Comparison of ENCODE assay signal across 14 cellular contexts in the genomic region with DNA sequence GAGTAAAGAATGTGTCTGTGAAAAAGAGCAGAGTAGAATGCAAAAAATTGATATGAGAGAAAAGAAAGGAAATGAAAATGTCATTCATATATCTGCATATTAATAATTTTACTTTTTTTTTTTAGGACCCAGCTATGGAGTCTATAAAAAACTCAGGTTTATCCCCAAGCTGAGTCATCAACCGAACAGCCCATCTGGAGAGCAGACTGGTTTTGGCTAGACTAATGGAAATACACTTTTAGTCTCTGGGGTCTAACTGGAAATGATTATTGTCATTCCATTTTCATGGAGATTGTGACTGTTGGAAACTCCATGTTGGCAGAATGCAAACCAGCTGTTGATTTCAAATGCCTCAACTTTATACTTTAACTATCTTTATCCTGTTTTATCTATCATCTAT. TPM values are rescaled to one million over a fixed set of nuclear protein-coding genes. Genes with fewer than 3 reads are reported as not detected.
A peak's percentile ranks its signal among the peaks of the same experiment; 100 is the strongest.
DNase-seq lines count a peak whose midpoint lies in the region; ATAC-seq and TF ChIP-seq lines count a peak whose summit lies in the region.
"Had no signal": no experiment of that assay in that cellular context is flagged by ENCODE, and none has a peak within 500 bp of the region (broad histone marks: within the 10 kb centered on the region; RNA-seq: fewer than 3 reads in every experiment).

No MANE protein-coding gene starts in this region.

- H3K18ac ChIP-seq in mesenchymal stem cell (ENCODE audit: low read depth in 1 of 2, low read length in 2 of 2), result no peak overlapping the region

- peaks cover 2% of the 10 kb centered on the region for H3K4me1 ChIP-seq in mesenchymal stem cell (ENCODE audit: control insufficient read depth, insufficient read depth, low read depth, low read length)
- H3K4me1 ChIP-seq: psoas muscle had no signal

- H2BK12ac ChIP-seq in mesenchymal stem cell (ENCODE audit: low read length in 2 of 2), result no peak overlapping the region

- TF ChIP-seq CTCF in Calu3 (IDR thresholded peaks at IDR 0.05; ENCODE audit: unreplicated experiment), result no peak
- TF ChIP-seq CTCF in astrocyte of the cerebellum (IDR thresholded peaks at IDR 0.05; ENCODE audit: low read depth, low read length, missing control alignments), result no peak

- no peak overlapping the region for H2BK120ac ChIP-seq in mesenchymal stem cell (ENCODE audit: low read depth, low read length)

- WGBS in mesenchymal stem cell, result no CpG with 5 or more reads among the region's 1 CpG

- H3K14ac ChIP-seq in mesenchymal stem cell (ENCODE audit: low read length in 2 of 2), result no peak overlapping the region

- CTCF ChIA-PET in Calu3 (lab: Charles Lee), result interaction anchor here (0.7 to 1.9 kb wide), 4 partner anchors 43 to 142 kb away, joined by 3 to 6 read pairs (median 3); no protein-coding TSS in a partner anchor

- no peak overlapping the region for H2AK5ac ChIP-seq in mesenchymal stem cell (ENCODE audit: low read length, severe bottlenecking)

- BruUV-seq in Calu3 (replicated peaks; lab: Mats Ljungman, UMichigan), result no TSS peak

- no peak overlapping the region for H4K8ac ChIP-seq in mesenchymal stem cell (ENCODE audit: low read length)

- no peak overlapping the region for H3K4me3 ChIP-seq in astrocyte of the cerebellum (ENCODE audit: low read depth, low read length)
- no peak overlapping the region for H3K4me3 ChIP-seq in mesenchymal stem cell (ENCODE audit: insufficient read depth in 1 of 2, low read depth in 1 of 2, low read length in 2 of 2)
- H3K4me3 ChIP-seq: psoas muscle had no signal

- no peak for ATAC-seq in GM18861 (IDR thresholded peaks at IDR 0.05; ENCODE audit: unreplicated experiment)
- ATAC-seq: psoas muscle, T-cell had no signal

- peak overlapping the region; percentile 18 for H3K9ac ChIP-seq in mesenchymal stem cell (ENCODE audit: low read length)

- peaks cover 39% of the 10 kb centered on the region for H3K4me1 Mint-ChIP-seq in Calu3 (ENCODE audit: low read depth, unreplicated experiment)

- H3K23ac ChIP-seq in mesenchymal stem cell (ENCODE audit: low read length in 2 of 2), result no peak overlapping the region

- no peaks in the 10 kb centered on the region for H3K36me3 ChIP-seq in mesenchymal stem cell (ENCODE audit: control insufficient read depth in 1 of 2, insufficient read depth in 2 of 2, low read depth in 1 of 2, low read length in 2 of 2)

- in situ Hi-C loops in astrocyte of the cerebellum (cut with HindIII; ENCODE audit: low sequenced_read_pairs), result loop anchor here (5.0 kb wide), 1 partner anchor 78 kb away; no protein-coding TSS in a partner anchor

- H3K79me1 ChIP-seq in mesenchymal stem cell (replicated peaks; ENCODE audit: low read length, poor library complexity, severe bottlenecking), result no peaks in the 10 kb centered on the region

- H3K27me3 Mint-ChIP-seq in Calu3 (ENCODE audit: unreplicated experiment), result no peaks in the 10 kb centered on the region
- H3K27me3 Mint-ChIP-seq: dendritic cell treated with granulocyte-macrophage colony-stimulating factor and Interleukin-4, amounts not matched to agents 40 ng/mL and 50 ng/mL, for 4 days had no signal

- intact Hi-C loops in Calu3 (cut with micrococcal nuclease; ENCODE audit: unreplicated experiment), result loop anchor here (1.0 to 5.0 kb wide), 4 partner anchors 103 to 323 kb away; no protein-coding TSS in a partner anchor

- H3K36me3 Mint-ChIP-seq in Calu3 (ENCODE audit: insufficient read depth, unreplicated experiment), result peaks cover 6% of the 10 kb centered on the region
- H3K36me3 Mint-ChIP-seq: T-cell had no signal

- no peak overlapping the region for H3K4me3 Mint-ChIP-seq in Calu3 (ENCODE audit: low read depth, unreplicated experiment)
- H3K4me3 Mint-ChIP-seq: dendritic cell treated with granulocyte-macrophage colony-stimulating factor and Interleukin-4, amounts not matched to agents 40 ng/mL and 50 ng/mL, for 4 days; T-cell had no signal

- H3K27me3 ChIP-seq in mesenchymal stem cell (ENCODE audit: control insufficient read depth in 1 of 2, insufficient read depth in 1 of 2, low read length in 2 of 2), result no peaks in the 10 kb centered on the region

- H3K4ac ChIP-seq in mesenchymal stem cell (ENCODE audit: low read depth in 1 of 2, low read length in 2 of 2), result no peak overlapping the region

- DNase-seq in Calu3, result no peak
- peak; percentile 86 for DNase-seq in LHCN-M2 (ENCODE audit: low read depth)
- peak; percentile 40 for DNase-seq in astrocyte of the cerebellum (ENCODE audit: low read depth)
- no peak for DNase-seq in mesenchymal stem cell
- DNase-seq in activated gamma-delta T cell treated with Interleukin-2 at 50 U/mL for 16 hours, result no peak
- DNase-seq in RPMI8226, result no peak
- DNase-seq in effector CD4-positive, alpha-beta T cell, result no peak
- DNase-seq: activated CD4-positive, alpha-beta T cell treated with anti-CD3 and anti-CD28 coated beads, Interleukin-2, amount 50 U/mL, for 4 hours; NCI-H1105; NCI-H748 treated with DMSO at 0.1 percent for 48 hours; psoas muscle; T-cell had no signal

- no peaks in the 10 kb centered on the region for H3K9me3 ChIP-seq in mesenchymal stem cell (ENCODE audit: control insufficient read depth, low read length)
- H3K9me3 ChIP-seq: psoas muscle had no signal

- H2BK15ac ChIP-seq in mesenchymal stem cell (ENCODE audit: low read depth, poor library complexity, severe bottlenecking), result no peak overlapping the region

- no peaks in the 10 kb centered on the region for H3K9me3 Mint-ChIP-seq in Calu3 (ENCODE audit: low read depth, unreplicated experiment)
- H3K9me3 Mint-ChIP-seq: dendritic cell treated with granulocyte-macrophage colony-stimulating factor and Interleukin-4, amounts not matched to agents 40 ng/mL and 50 ng/mL, for 4 days; T-cell had no signal

- H3K4me2 ChIP-seq in mesenchymal stem cell (ENCODE audit: low read length, poor library complexity, severe bottlenecking), result no peak overlapping the region

- no peak overlapping the region for H4K91ac ChIP-seq in mesenchymal stem cell (ENCODE audit: low read length)

- peak overlapping the region; percentile 33 for H3K27ac Mint-ChIP-seq in Calu3 (ENCODE audit: unreplicated experiment)
- H3K27ac Mint-ChIP-seq: dendritic cell treated with granulocyte-macrophage colony-stimulating factor and Interleukin-4, amounts not matched to agents 40 ng/mL and 50 ng/mL, for 4 days; T-cell had no signal

- H3K27ac ChIP-seq in mesenchymal stem cell (ENCODE audit: low read length, poor library complexity, severe bottlenecking), result no peak overlapping the region
- H3K27ac ChIP-seq: psoas muscle had no signal

- no peak overlapping the region for H2AFZ ChIP-seq in mesenchymal stem cell (ENCODE audit: low read depth, low read length)

- H2BK5ac ChIP-seq in mesenchymal stem cell (ENCODE audit: low read depth, low read length, poor library complexity, severe bottlenecking), result no peak overlapping the region

RNA-seq across cellular contexts. Expression of gene ANXA1, which starts 28.7 kb away (rescaled TPM):
- total RNA-seq in Calu3 (2022), result 458 and 526 TPM in 2 replicates
- 438 and 444 TPM in 2 replicates for total RNA-seq in LHCN-M2 (2014; rRNA removed)
- polyA plus RNA-seq in LHCN-M2 (2012), result 279 TPM
- 429 TPM for polyA plus RNA-seq in mesenchymal stem cell (2013, experiment 1 of 2)
- 429 TPM for polyA plus RNA-seq in mesenchymal stem cell (2013, experiment 2 of 2)

Comparison
In these comparisons a context has a peak if more than half of its experiments do, and no peak if none do; other contexts are left out.
1. DNase-seq: peak in LHCN-M2 (single experiment) and astrocyte of the cerebellum (single experiment); none in Calu3 (single experiment), mesenchymal stem cell (single experiment), activated gamma-delta T cell treated with Interleukin-2 at 50 U/mL for 16 hours (single experiment), RPMI8226 (single experiment) and effector CD4-positive, alpha-beta T cell (single experiment).